14 cellular contexts compared by ENCODE assay signal in genomic region chr12:89417246-89417977, GRCh38.
DNase-seq lines count a peak whose midpoint lies in the region; ATAC-seq, FAIRE-seq and TF ChIP-seq lines count a peak whose summit lies in the region.
"Had no signal": no experiment of that assay in that cellular context is flagged by ENCODE, and none has a peak within 500 bp of the region (broad histone marks: within the 10 kb centered on the region; RNA-seq: fewer than 3 reads in every experiment).

No MANE protein-coding gene starts in this region.

- DNase-seq in AG08396 (ENCODE audit: low spot score) (peak; percentile 23), NB4 (ENCODE audit: low read depth) (peak; percentile 70), bronchial epithelial cell (ENCODE audit: low read depth) (peak; percentile 71), left lung (no peak), NCI-H510A treated with DMSO at 0.1 percent for 48 hours (lab: John Stamatoyannopoulos, UW) (no peak)
- DNase-seq in activated CD4-positive, alpha-beta T cell treated with anti-CD3 and anti-CD28 coated beads for 1 hour: no peak
- no peak for DNase-seq in stimulated activated effector memory CD8-positive, alpha-beta T cell treated with anti-CD3 and anti-CD28 coated beads, Interleukin-12 subunit alpha, Interleukin-12 subunit beta, amount 100 ng/mL, for 72 hours (ENCODE audit: low spot score in 2 of 2)
- no peak for DNase-seq in CD8-positive, alpha-beta memory T cell
- DNase-seq: activated CD8-positive, alpha-beta memory T cell treated with anti-CD3 and anti-CD28 coated beads, Interleukin-2, amount 50 U/mL, for 48 hours; GF-D8; KBM-7; naive B cell; NCI-H2171 treated with DMSO at 0.1 percent for 48 hours had no signal

- TF ChIP-seq CTCF in NB4 (IDR thresholded peaks at IDR 0.05; ENCODE audit: low read depth, low read length) (no peak), bronchial epithelial cell (IDR thresholded peaks at IDR 0.05; ENCODE audit: insufficient read depth, low read length, severe bottlenecking) (no peak), left lung (IDR thresholded peaks at IDR 0.05) (no peak)

- intact Hi-C loops in left lung (cut with DNase I): no loop called here

- H3K36me3 Mint-ChIP-seq in stimulated activated effector memory CD8-positive, alpha-beta T cell treated with anti-CD3 and anti-CD28 coated beads, Interleukin-12 subunit alpha, Interleukin-12 subunit beta, amount 100 ng/mL, for 72 hours: peaks cover 18% of the 10 kb centered on the region
- H3K36me3 Mint-ChIP-seq in CD8-positive, alpha-beta memory T cell: peaks cover 0 to 20% (median 8%) of the 10 kb centered on the region in 3 donors

- H3K27me3 ChIP-seq in bronchial epithelial cell (ENCODE audit: control insufficient read depth, insufficient read depth, low read length): no peaks in the 10 kb centered on the region
- no peaks in the 10 kb centered on the region for H3K27me3 ChIP-seq in left lung
- no peaks in the 10 kb centered on the region for H3K27me3 ChIP-seq in CD8-positive, alpha-beta memory T cell (ENCODE audit: insufficient read depth, low read length, poor library complexity, severe bottlenecking)
- H3K27me3 ChIP-seq: upper lobe of left lung had no signal

- no peak overlapping the region for H3K27ac Mint-ChIP-seq in stimulated activated effector memory CD8-positive, alpha-beta T cell treated with anti-CD3 and anti-CD28 coated beads, Interleukin-12 subunit alpha, Interleukin-12 subunit beta, amount 100 ng/mL, for 72 hours
- H3K27ac Mint-ChIP-seq in CD8-positive, alpha-beta memory T cell: no peak overlapping the region

- CTCF ChIA-PET in CD8-positive, alpha-beta memory T cell (lab: Charles Lee): no interaction called here

- H3K36me3 ChIP-seq in bronchial epithelial cell (ENCODE audit: control insufficient read depth, insufficient read depth, low read length) (no peaks in the 10 kb centered on the region), left lung (no peaks in the 10 kb centered on the region)
- H3K36me3 ChIP-seq in CD8-positive, alpha-beta memory T cell (ENCODE audit: insufficient read depth, low read length): no peaks in the 10 kb centered on the region
- H3K36me3 ChIP-seq: upper lobe of left lung had no signal

- POLR2A ChIA-PET in CD8-positive, alpha-beta memory T cell (lab: Charles Lee): no interaction called here

- H3K4me1 ChIP-seq in left lung: peaks cover 0 to 21% of the 10 kb centered on the region in 2 donors
- no peaks in the 10 kb centered on the region for H3K4me1 ChIP-seq in CD8-positive, alpha-beta memory T cell (ENCODE audit: insufficient read depth, low read length)

- H3K4me3 Mint-ChIP-seq in stimulated activated effector memory CD8-positive, alpha-beta T cell treated with anti-CD3 and anti-CD28 coated beads, Interleukin-12 subunit alpha, Interleukin-12 subunit beta, amount 100 ng/mL, for 72 hours: no peak overlapping the region
- H3K4me3 Mint-ChIP-seq in CD8-positive, alpha-beta memory T cell: no peak overlapping the region
- H3K4me3 Mint-ChIP-seq: naive B cell had no signal

- H3K4me3 ChIP-seq in NB4 (ENCODE audit: low read depth, low read length) (no peak overlapping the region), bronchial epithelial cell (ENCODE audit: low read depth, low read length) (no peak overlapping the region), left lung (no peak overlapping the region)
- H3K4me3 ChIP-seq in CD8-positive, alpha-beta memory T cell (ENCODE audit: low read length): no peak overlapping the region
- H3K4me3 ChIP-seq: upper lobe of left lung had no signal

- H3K4me1 Mint-ChIP-seq in stimulated activated effector memory CD8-positive, alpha-beta T cell treated with anti-CD3 and anti-CD28 coated beads, Interleukin-12 subunit alpha, Interleukin-12 subunit beta, amount 100 ng/mL, for 72 hours: no peaks in the 10 kb centered on the region
- peaks cover 0 to 5% (median 0%) of the 10 kb centered on the region in 3 donors for H3K4me1 Mint-ChIP-seq in CD8-positive, alpha-beta memory T cell

- no peaks in the 10 kb centered on the region for H3K9me3 ChIP-seq in left lung
- no peaks in the 10 kb centered on the region for H3K9me3 ChIP-seq in CD8-positive, alpha-beta memory T cell (ENCODE audit: low read length)
- H3K9me3 ChIP-seq: upper lobe of left lung had no signal

- no peak for FAIRE-seq in bronchial epithelial cell (lab: Jason Lieb, UNC)

- no peaks in the 10 kb centered on the region for H3K9me3 Mint-ChIP-seq in stimulated activated effector memory CD8-positive, alpha-beta T cell treated with anti-CD3 and anti-CD28 coated beads, Interleukin-12 subunit alpha, Interleukin-12 subunit beta, amount 100 ng/mL, for 72 hours
- H3K9me3 Mint-ChIP-seq in CD8-positive, alpha-beta memory T cell: no peaks in the 10 kb centered on the region
- H3K9me3 Mint-ChIP-seq: naive B cell had no signal

- peak; percentile 65 for ATAC-seq in left lung
- ATAC-seq in stimulated activated effector memory CD8-positive, alpha-beta T cell treated with anti-CD3 and anti-CD28 coated beads, Interleukin-12 subunit alpha, Interleukin-12 subunit beta, amount 100 ng/mL, for 72 hours: no peak

- peaks cover 0 to 1% of the 10 kb centered on the region in 2 donors for H3K27me3 Mint-ChIP-seq in CD8-positive, alpha-beta memory T cell
- H3K27me3 Mint-ChIP-seq: naive B cell had no signal

- H3K27ac ChIP-seq in left lung: peak overlapping the region in 1 of 2 donors; percentile 38
- H3K27ac ChIP-seq in CD8-positive, alpha-beta memory T cell (ENCODE audit: low read depth, low read length): no peak overlapping the region

- TF ChIP-seq POLR2A in NB4 (IDR thresholded peaks at IDR 0.05; ENCODE audit: extremely low read depth, insufficient read length): no peak

Comparison
In these comparisons a context has a peak if more than half of its experiments do, and no peak if none do; other contexts are left out.
1. DNase-seq: peak in AG08396 (single experiment), NB4 (single experiment) and bronchial epithelial cell (single experiment); none in left lung (0 of 2), activated CD4-positive, alpha-beta T cell treated with anti-CD3 and anti-CD28 coated beads for 1 hour (single experiment), stimulated activated effector memory CD8-positive, alpha-beta T cell treated with anti-CD3 and anti-CD28 coated beads, Interleukin-12 subunit alpha, Interleukin-12 subunit beta, amount 100 ng/mL, for 72 hours (0 of 2), NCI-H510A treated with DMSO at 0.1 percent for 48 hours (single experiment) and CD8-positive, alpha-beta memory T cell (0 of 5).